ENCODE assay signal across 12 cellular contexts in genomic region chr11:1870326-1870696, GRCh38. TPM values are rescaled to one million over a fixed set of nuclear protein-coding genes. Genes with fewer than 3 reads are reported as not detected.
A peak's percentile ranks its signal among the peaks of the same experiment; 100 is the strongest.
DNase-seq lines count a peak whose midpoint lies in the region; ATAC-seq, FAIRE-seq and TF ChIP-seq lines count a peak whose summit lies in the region.
"Had no signal": no experiment of that assay in that cellular context is flagged by ENCODE, and none has a peak within 500 bp of the region (broad histone marks: within the 10 kb centered on the region; RNA-seq: fewer than 3 reads in every experiment).

No MANE protein-coding gene starts in this region.

- H3K36me3 ChIP-seq in right lobe of liver (no peaks in the 10 kb centered on the region), HepG2 (replicated peaks in 1 of 2; ENCODE audit: control insufficient read depth in 1 of 2, insufficient read depth in 2 of 2, low read length in 2 of 2) (no peaks in the 10 kb centered on the region), mucosa of stomach (ENCODE audit: control insufficient read depth, insufficient read depth, low read length) (no peaks in the 10 kb centered on the region), aorta (ENCODE audit: control insufficient read depth in 1 of 2, insufficient read depth in 2 of 2, low read length in 1 of 2) (no peaks in the 10 kb centered on the region)

- H3K4me3 ChIP-seq in right lobe of liver = no peak overlapping the region
- no peak overlapping the region for H3K4me3 ChIP-seq in HepG2 (replicated peaks in 1 of 3; ENCODE audit: insufficient read depth in 1 of 3, low read depth in 2 of 3, low read length in 3 of 3)
- no peak overlapping the region for H3K4me3 ChIP-seq in mucosa of stomach (ENCODE audit: low read length)
- no peak overlapping the region for H3K4me3 ChIP-seq in aorta (ENCODE audit: low read length in 2 of 2)
- H3K4me3 ChIP-seq: SK-N-MC had no signal

- H3K9me3 ChIP-seq in right lobe of liver (no peaks in the 10 kb centered on the region), HepG2 (ENCODE audit: low read length) (no peaks in the 10 kb centered on the region), mucosa of stomach (ENCODE audit: control insufficient read depth, low read length) (no peaks in the 10 kb centered on the region), aorta (ENCODE audit: control insufficient read depth, low read length) (no peaks in the 10 kb centered on the region)

- no peak for TF ChIP-seq CTCF in right lobe of liver (IDR thresholded peaks at IDR 0.05)
- no peak for TF ChIP-seq CTCF in HepG2 (CRISPR knock-in tag; IDR thresholded peaks at IDR 0.05)

- TF ChIP-seq EP300 in HepG2 (IDR thresholded peaks at IDR 0.05; ENCODE audit: low read depth in 2 of 2, low read length in 2 of 2) (no peak), HepG2 (CRISPR knock-in tag; IDR thresholded peaks at IDR 0.05; ENCODE audit: borderline replicate concordance) (no peak)

- TF ChIP-seq RAD21 in HepG2 (CRISPR knock-in tag; IDR thresholded peaks at IDR 0.05) = no peak

- DNase-seq in right lobe of liver = peak in 2 of 3 donors; percentile 18 to 50
- DNase-seq in HepG2 (ENCODE audit: low spot score) = no peak
- peak; percentile 49 to 68 for DNase-seq in aorta
- no peak for DNase-seq in globus pallidus (ENCODE audit: low spot score)
- DNase-seq in NCI-H2029 (lab: John Stamatoyannopoulos, UW) = no peak
- DNase-seq: KBM-7; NCI-H446 treated with DMSO at 0.1 percent for 48 hours; stimulated activated CD8-positive, alpha-beta memory T cell treated with anti-CD3 and anti-CD28 coated beads, Interleukin-4, amount 100 ng/mL, for 48 hours had no signal

- POLR2A ChIA-PET in HepG2 (lab: Yijun Ruan, JAX) = no interaction called here

- no TSS peak for BruUV-seq in HepG2 (replicated peaks; lab: Mats Ljungman, UMichigan)

- ATAC-seq in right lobe of liver = peak in 1 of 4 donors; percentile 11
- no peak for ATAC-seq in HepG2
- no peak for ATAC-seq in aorta (ENCODE audit: low FRiP score)

- FAIRE-seq in HepG2 (lab: Jason Lieb, UNC) = no peak

- H3K27me3 ChIP-seq in right lobe of liver (no peaks in the 10 kb centered on the region), HepG2 (ENCODE audit: control insufficient read depth in 1 of 2, insufficient read depth in 2 of 2, low read length in 2 of 2) (peaks cover 27 to 79% of the 10 kb centered on the region in 2 experiments), mucosa of stomach (ENCODE audit: control insufficient read depth, insufficient read depth, low read length) (peaks cover 13% of the 10 kb centered on the region), aorta (ENCODE audit: control insufficient read depth in 1 of 2, insufficient read depth in 2 of 2, low read length in 1 of 2) (no peaks in the 10 kb centered on the region)

- H3K79me2 ChIP-seq in HepG2 (ENCODE audit: insufficient read depth, low read length) = no peaks in the 10 kb centered on the region

- CTCF ChIA-PET in HepG2 (lab: Yijun Ruan, JAX; ENCODE audit: low intra/inter-chr PET ratio, low total read pairs) = no interaction called here

- no peak overlapping the region for H3K4me2 ChIP-seq in HepG2 (ENCODE audit: low read depth, low read length)

- no peak overlapping the region for H2AFZ ChIP-seq in HepG2 (ENCODE audit: low read length)

- no peak for TF ChIP-seq POLR2A in right lobe of liver (IDR thresholded peaks at IDR 0.05)
- TF ChIP-seq POLR2A in HepG2 (IDR thresholded peaks at IDR 0.05; ENCODE audit: insufficient read depth in 1 of 2, low read depth in 2 of 2, low read length in 2 of 2) = no peak

- H3K9ac ChIP-seq in HepG2 (ENCODE audit: insufficient read depth, low read depth, low read length) = no peak overlapping the region
- H3K9ac ChIP-seq in mucosa of stomach (ENCODE audit: low read length) = peak overlapping the region; percentile 25

- intact Hi-C loops in right lobe of liver (cut with DNase I) (loop anchor here in 1 of 2 donors (10.0 kb wide), 1 partner anchor 274 kb away; no protein-coding TSS in a partner anchor), HepG2 (cut with micrococcal nuclease; ENCODE audit: unreplicated experiment) (no loop called here), aorta (cut with DNase I) (no loop called here)

- no peaks in the 10 kb centered on the region for H4K20me1 ChIP-seq in HepG2 (ENCODE audit: insufficient read depth, low read length)

- H3K4me1 ChIP-seq in right lobe of liver (no peaks in the 10 kb centered on the region), HepG2 (ENCODE audit: insufficient read depth, low read length) (no peaks in the 10 kb centered on the region), mucosa of stomach (ENCODE audit: control insufficient read depth, insufficient read depth, low read length) (no peaks in the 10 kb centered on the region), aorta (ENCODE audit: control insufficient read depth in 1 of 2, insufficient read depth in 2 of 2, low read length in 2 of 2) (no peaks in the 10 kb centered on the region)

- 10% methylated on average over 2 of the region's 12 CpGs for WGBS in right lobe of liver (ENCODE audit: insufficient coverage, low coverage, low lambda C conversion rate, missing lambda C conversion rate)
- WGBS in HepG2 (ENCODE audit: low lambda C conversion rate) = 10% methylated on average over 2 of the region's 12 CpGs
- 46 to 48% methylated on average over 10 to 12 of the region's 12 CpGs for WGBS in aorta, 2 donors

- in situ Hi-C loops in HepG2 (cut with HindIII; ENCODE audit: extremely low pct_ligation_motif_present, low pct_unique_long_range_greater_than_20kb) = no loop called here

- H3K27ac ChIP-seq in right lobe of liver (no peak overlapping the region), HepG2 (ENCODE audit: extremely low read length, insufficient read depth, low read length) (no peak overlapping the region), aorta (ENCODE audit: low read depth in 1 of 2, low read length in 2 of 2) (no peak overlapping the region)
- H3K27ac ChIP-seq: C4-2B, SK-N-MC had no signal

RNA-seq across cellular contexts. Expression of gene LSP1, which starts 17.4 kb away (rescaled TPM):
- 10 to 100 TPM in 3 of 6 experiments, 1 to 10 TPM in 3; 2.3 to 20.6 (median 8.8) TPM for total RNA-seq in right lobe of liver
- 0.29 and 1.00 TPM in 2 replicates for total RNA-seq in HepG2 (2016; rRNA removed; fragmentation: Illumina TruSeq; extraction: Trizol)
- total RNA-seq in HepG2 (2016; cell fraction: cytosol; rRNA removed; fragmentation: Illumina TruSeq; extraction: Trizol; ENCODE audit: low read depth) = 0.35 and 2.3 TPM in 2 replicates
- total RNA-seq in HepG2 (2016; cell fraction: insoluble cytoplasmic fraction; rRNA removed; fragmentation: Illumina TruSeq; extraction: Trizol) = 0.65 and 1.00 TPM in 2 replicates
- total RNA-seq in HepG2 (2016; cell fraction: membrane; rRNA removed; fragmentation: Illumina TruSeq; extraction: Trizol) = 1.00 and 1.5 TPM in 2 replicates
- not detected in 2 replicates for total RNA-seq in HepG2 (2016; cell fraction: nucleus; rRNA removed; fragmentation: Illumina TruSeq; extraction: Trizol)
- 0.59 and 1.5 TPM in 2 replicates for polyA plus RNA-seq in HepG2 (2011; rRNA removed)
- polyA plus RNA-seq in HepG2 (2011; cell fraction: cytosol; rRNA removed) = 0.87 and 0.93 TPM in 2 replicates
- 1.4 and 10.9 TPM in 2 replicates for polyA plus RNA-seq in HepG2 (2011; cell fraction: nucleus; rRNA removed)
- 0.93 and 1.1 TPM in 2 replicates for polyA plus RNA-seq in HepG2 (2012)
- polyA plus RNA-seq in HepG2 (2016; cell fraction: cytosol; fragmentation: Illumina TruSeq; extraction: Trizol; ENCODE audit: low read depth) = 0.59 and 1.5 TPM in 2 replicates
- 0.38 and 0.45 TPM in 2 replicates for polyA plus RNA-seq in HepG2 (2016; cell fraction: insoluble cytoplasmic fraction; fragmentation: Illumina TruSeq; extraction: Trizol; ENCODE audit: low read depth)
- 0.73 and 1.2 TPM in 2 replicates for polyA plus RNA-seq in HepG2 (2016; cell fraction: membrane; fragmentation: Illumina TruSeq; extraction: Trizol; ENCODE audit: low read depth)
- polyA plus RNA-seq in HepG2 (2016; cell fraction: nucleus; fragmentation: Illumina TruSeq; extraction: Trizol; ENCODE audit: insufficient read depth, low read depth) = 0.79 and 0.90 TPM in 2 replicates
- polyA minus RNA-seq in HepG2 (2011; rRNA and poly(A)+ RNA removed; ENCODE audit: low replicate concordance) = 0.28 and 0.60 TPM in 2 replicates
- polyA minus RNA-seq in HepG2 (2011; cell fraction: cytosol; rRNA and poly(A)+ RNA removed) = 0.59 and 0.70 TPM in 2 replicates
- not detected in 2 replicates for polyA minus RNA-seq in HepG2 (2011; cell fraction: nucleus; rRNA and poly(A)+ RNA removed)
- 100 to 1,000 TPM in 1 of 2 donors, 10 to 100 TPM in 1; 45.2 to 128 TPM for total RNA-seq in aorta
- 10 to 100 TPM; 12.0 to 40.4 TPM for polyA plus RNA-seq in aorta
- total RNA-seq: pulmonary artery endothelial cell had no signal

RNA-seq across cellular contexts. Expression of gene PRR33, which starts 21.4 kb away (rescaled TPM):
- total RNA-seq in right lobe of liver (not detected), HepG2 (2016; rRNA removed; fragmentation: Illumina TruSeq; extraction: Trizol) (not detected in 2 replicates), aorta (not detected)
- not detected in 2 replicates for total RNA-seq in HepG2 (2016; cell fraction: cytosol; rRNA removed; fragmentation: Illumina TruSeq; extraction: Trizol; ENCODE audit: low read depth)
- not detected in 2 replicates for total RNA-seq in HepG2 (2016; cell fraction: insoluble cytoplasmic fraction; rRNA removed; fragmentation: Illumina TruSeq; extraction: Trizol)
- total RNA-seq in HepG2 (2016; cell fraction: membrane; rRNA removed; fragmentation: Illumina TruSeq; extraction: Trizol) = not detected in 2 replicates
- total RNA-seq in HepG2 (2016; cell fraction: nucleus; rRNA removed; fragmentation: Illumina TruSeq; extraction: Trizol) = not detected in 2 replicates
- polyA plus RNA-seq in HepG2 (2011; rRNA removed) (not detected in 2 replicates), aorta (not detected)
- not detected in 2 replicates for polyA plus RNA-seq in HepG2 (2011; cell fraction: cytosol; rRNA removed)
- not detected in 2 replicates for polyA plus RNA-seq in HepG2 (2011; cell fraction: nucleus; rRNA removed)
- 0.05 TPM in 1 of 2 replicates, not detected in the other for polyA plus RNA-seq in HepG2 (2012)
- not detected in 2 replicates for polyA plus RNA-seq in HepG2 (2016; cell fraction: cytosol; fragmentation: Illumina TruSeq; extraction: Trizol; ENCODE audit: low read depth)
- polyA plus RNA-seq in HepG2 (2016; cell fraction: insoluble cytoplasmic fraction; fragmentation: Illumina TruSeq; extraction: Trizol; ENCODE audit: low read depth) = not detected in 2 replicates
- not detected in 2 replicates for polyA plus RNA-seq in HepG2 (2016; cell fraction: membrane; fragmentation: Illumina TruSeq; extraction: Trizol; ENCODE audit: low read depth)
- polyA plus RNA-seq in HepG2 (2016; cell fraction: nucleus; fragmentation: Illumina TruSeq; extraction: Trizol; ENCODE audit: insufficient read depth, low read depth) = not detected in 2 replicates
- polyA minus RNA-seq in HepG2 (2011; rRNA and poly(A)+ RNA removed; ENCODE audit: low replicate concordance) = not detected in 2 replicates
- polyA minus RNA-seq in HepG2 (2011; cell fraction: cytosol; rRNA and poly(A)+ RNA removed) = not detected in 2 replicates
- not detected in 2 replicates for polyA minus RNA-seq in HepG2 (2011; cell fraction: nucleus; rRNA and poly(A)+ RNA removed)
- total RNA-seq: pulmonary artery endothelial cell had no signal

RNA-seq across cellular contexts. Expression of gene TNNI2, which starts 31.5 kb away (rescaled TPM):
- 1 to 10 TPM in 2 of 6 experiments, under 1 TPM in 1, not detected in 3; 0.31 to 1.9 (median 1.1) TPM for total RNA-seq in right lobe of liver
- 7.2 and 8.5 TPM in 2 replicates for total RNA-seq in HepG2 (2016; rRNA removed; fragmentation: Illumina TruSeq; extraction: Trizol)
- 4.6 and 5.0 TPM in 2 replicates for total RNA-seq in HepG2 (2016; cell fraction: cytosol; rRNA removed; fragmentation: Illumina TruSeq; extraction: Trizol; ENCODE audit: low read depth)
- 6.9 and 7.7 TPM in 2 replicates for total RNA-seq in HepG2 (2016; cell fraction: insoluble cytoplasmic fraction; rRNA removed; fragmentation: Illumina TruSeq; extraction: Trizol)
- total RNA-seq in HepG2 (2016; cell fraction: membrane; rRNA removed; fragmentation: Illumina TruSeq; extraction: Trizol) = 5.9 and 6.3 TPM in 2 replicates
- total RNA-seq in HepG2 (2016; cell fraction: nucleus; rRNA removed; fragmentation: Illumina TruSeq; extraction: Trizol) = 2.2 and 3.4 TPM in 2 replicates
- polyA plus RNA-seq in HepG2 (2011; rRNA removed) = 12.0 and 21.2 TPM in 2 replicates
- 19.5 and 30.5 TPM in 2 replicates for polyA plus RNA-seq in HepG2 (2011; cell fraction: cytosol; rRNA removed)
- polyA plus RNA-seq in HepG2 (2011; cell fraction: nucleus; rRNA removed) = 47.5 and 50.6 TPM in 2 replicates
- polyA plus RNA-seq in HepG2 (2012) = 52.9 and 67.0 TPM in 2 replicates
- polyA plus RNA-seq in HepG2 (2016; cell fraction: cytosol; fragmentation: Illumina TruSeq; extraction: Trizol; ENCODE audit: low read depth) = 7.5 and 8.0 TPM in 2 replicates
- polyA plus RNA-seq in HepG2 (2016; cell fraction: insoluble cytoplasmic fraction; fragmentation: Illumina TruSeq; extraction: Trizol; ENCODE audit: low read depth) = 6.6 and 8.3 TPM in 2 replicates
- polyA plus RNA-seq in HepG2 (2016; cell fraction: membrane; fragmentation: Illumina TruSeq; extraction: Trizol; ENCODE audit: low read depth) = 4.0 and 6.2 TPM in 2 replicates
- 5.3 and 9.8 TPM in 2 replicates for polyA plus RNA-seq in HepG2 (2016; cell fraction: nucleus; fragmentation: Illumina TruSeq; extraction: Trizol; ENCODE audit: insufficient read depth, low read depth)
- 2.8 TPM in 1 of 2 replicates, not detected in the other for polyA minus RNA-seq in HepG2 (2011; rRNA and poly(A)+ RNA removed; ENCODE audit: low replicate concordance)
- polyA minus RNA-seq in HepG2 (2011; cell fraction: cytosol; rRNA and poly(A)+ RNA removed) = 3.9 and 4.6 TPM in 2 replicates
- polyA minus RNA-seq in HepG2 (2011; cell fraction: nucleus; rRNA and poly(A)+ RNA removed) = 2.6 and 3.2 TPM in 2 replicates
- 1 to 10 TPM in 1 of 2 donors, under 1 TPM in 1; 0.81 to 2.2 TPM for total RNA-seq in aorta
- under 1 TPM; 0.75 to 0.82 TPM for polyA plus RNA-seq in aorta
- total RNA-seq: pulmonary artery endothelial cell had no signal

RNA-seq across cellular contexts. Expression of gene SYT8, which starts 35.5 kb away (rescaled TPM):
- total RNA-seq in right lobe of liver (under 1 TPM in 1 of 6 experiments, not detected in 5; 0.68 TPM), HepG2 (2016; rRNA removed; fragmentation: Illumina TruSeq; extraction: Trizol) (0.60 TPM in 1 of 2 replicates, not detected in the other), aorta (under 1 TPM; 0.19 to 0.75 TPM)
- total RNA-seq in HepG2 (2016; cell fraction: cytosol; rRNA removed; fragmentation: Illumina TruSeq; extraction: Trizol; ENCODE audit: low read depth) = not detected in 2 replicates
- total RNA-seq in HepG2 (2016; cell fraction: insoluble cytoplasmic fraction; rRNA removed; fragmentation: Illumina TruSeq; extraction: Trizol) = 0.19 TPM in 1 of 2 replicates, not detected in the other
- 0.12 and 0.24 TPM in 2 replicates for total RNA-seq in HepG2 (2016; cell fraction: membrane; rRNA removed; fragmentation: Illumina TruSeq; extraction: Trizol)
- total RNA-seq in HepG2 (2016; cell fraction: nucleus; rRNA removed; fragmentation: Illumina TruSeq; extraction: Trizol) = 0.38 and 1.4 TPM in 2 replicates
- polyA plus RNA-seq in HepG2 (2011; rRNA removed) (2.1 and 2.3 TPM in 2 replicates), aorta (10 to 100 TPM in 1 of 2 donors, 1 to 10 TPM in 1; 6.4 to 14.3 TPM)
- 0.23 and 0.67 TPM in 2 replicates for polyA plus RNA-seq in HepG2 (2011; cell fraction: cytosol; rRNA removed)
- polyA plus RNA-seq in HepG2 (2011; cell fraction: nucleus; rRNA removed) = 64.9 and 87.5 TPM in 2 replicates
- 0.56 and 1.3 TPM in 2 replicates for polyA plus RNA-seq in HepG2 (2012)
- not detected in 2 replicates for polyA plus RNA-seq in HepG2 (2016; cell fraction: cytosol; fragmentation: Illumina TruSeq; extraction: Trizol; ENCODE audit: low read depth)
- polyA plus RNA-seq in HepG2 (2016; cell fraction: insoluble cytoplasmic fraction; fragmentation: Illumina TruSeq; extraction: Trizol; ENCODE audit: low read depth) = not detected in 2 replicates
- polyA plus RNA-seq in HepG2 (2016; cell fraction: membrane; fragmentation: Illumina TruSeq; extraction: Trizol; ENCODE audit: low read depth) = not detected in 2 replicates
- polyA plus RNA-seq in HepG2 (2016; cell fraction: nucleus; fragmentation: Illumina TruSeq; extraction: Trizol; ENCODE audit: insufficient read depth, low read depth) = 1.7 and 2.2 TPM in 2 replicates
- 0.28 TPM in 1 of 2 replicates, not detected in the other for polyA minus RNA-seq in HepG2 (2011; rRNA and poly(A)+ RNA removed; ENCODE audit: low replicate concordance)
- polyA minus RNA-seq in HepG2 (2011; cell fraction: cytosol; rRNA and poly(A)+ RNA removed) = 0.62 TPM in 1 of 2 replicates, not detected in the other
- polyA minus RNA-seq in HepG2 (2011; cell fraction: nucleus; rRNA and poly(A)+ RNA removed) = 2.9 and 3.7 TPM in 2 replicates
- total RNA-seq: pulmonary artery endothelial cell had no signal

RNA-seq across cellular contexts. Expression of gene TNNT3, which starts 49.2 kb away (rescaled TPM):
- total RNA-seq in right lobe of liver (1 to 10 TPM in 1 of 6 experiments, under 1 TPM in 1, not detected in 4; 0.44 to 2.2 TPM), HepG2 (2016; rRNA removed; fragmentation: Illumina TruSeq; extraction: Trizol) (not detected in 2 replicates), aorta (10 to 100 TPM in 1 of 2 donors, 1 to 10 TPM in 1; 8.8 to 54.3 TPM)
- total RNA-seq in HepG2 (2016; cell fraction: cytosol; rRNA removed; fragmentation: Illumina TruSeq; extraction: Trizol; ENCODE audit: low read depth) = not detected in 2 replicates
- not detected in 2 replicates for total RNA-seq in HepG2 (2016; cell fraction: insoluble cytoplasmic fraction; rRNA removed; fragmentation: Illumina TruSeq; extraction: Trizol)
- total RNA-seq in HepG2 (2016; cell fraction: membrane; rRNA removed; fragmentation: Illumina TruSeq; extraction: Trizol) = not detected in 2 replicates
- not detected in 2 replicates for total RNA-seq in HepG2 (2016; cell fraction: nucleus; rRNA removed; fragmentation: Illumina TruSeq; extraction: Trizol)
- polyA plus RNA-seq in HepG2 (2011; rRNA removed) (not detected in 2 replicates), aorta (1 to 10 TPM; 3.4 to 3.9 TPM)
- polyA plus RNA-seq in HepG2 (2011; cell fraction: cytosol; rRNA removed) = not detected in 2 replicates
- polyA plus RNA-seq in HepG2 (2011; cell fraction: nucleus; rRNA removed) = not detected in 2 replicates
- polyA plus RNA-seq in HepG2 (2012) = not detected in 2 replicates
- polyA plus RNA-seq in HepG2 (2016; cell fraction: cytosol; fragmentation: Illumina TruSeq; extraction: Trizol; ENCODE audit: low read depth) = not detected in 2 replicates
- polyA plus RNA-seq in HepG2 (2016; cell fraction: insoluble cytoplasmic fraction; fragmentation: Illumina TruSeq; extraction: Trizol; ENCODE audit: low read depth) = not detected in 2 replicates
- polyA plus RNA-seq in HepG2 (2016; cell fraction: membrane; fragmentation: Illumina TruSeq; extraction: Trizol; ENCODE audit: low read depth) = not detected in 2 replicates
- not detected in 2 replicates for polyA plus RNA-seq in HepG2 (2016; cell fraction: nucleus; fragmentation: Illumina TruSeq; extraction: Trizol; ENCODE audit: insufficient read depth, low read depth)
- not detected in 2 replicates for polyA minus RNA-seq in HepG2 (2011; rRNA and poly(A)+ RNA removed; ENCODE audit: low replicate concordance)
- not detected in 2 replicates for polyA minus RNA-seq in HepG2 (2011; cell fraction: cytosol; rRNA and poly(A)+ RNA removed)
- polyA minus RNA-seq in HepG2 (2011; cell fraction: nucleus; rRNA and poly(A)+ RNA removed) = not detected in 2 replicates
- total RNA-seq: pulmonary artery endothelial cell had no signal

Comparison
In these comparisons a context has a peak if more than half of its experiments do, and no peak if none do; other contexts are left out.
1. DNase-seq: peak in right lobe of liver (2 of 3) and aorta (2 of 2); none in HepG2 (single experiment), globus pallidus (single experiment) and NCI-H2029 (single experiment).